19 cellular contexts compared by ENCODE assay signal in genomic region chr10:75179657-75180177, GRCh38. TPM values are rescaled to one million over a fixed set of nuclear protein-coding genes. Genes with fewer than 3 reads are reported as not detected.
A peak's percentile ranks its signal among the peaks of the same experiment; 100 is the strongest.
DNase-seq lines count a peak whose midpoint lies in the region; ATAC-seq and TF ChIP-seq lines count a peak whose summit lies in the region.
"Had no signal": no experiment of that assay in that cellular context is flagged by ENCODE, and none has a peak within 500 bp of the region (broad histone marks: within the 10 kb centered on the region; RNA-seq: fewer than 3 reads in every experiment).

No MANE protein-coding gene starts in this region.

- POLR2A ChIA-PET in activated CD8-positive, alpha-beta T cell treated with anti-CD3 and anti-CD28 coated beads for 36 hours (lab: Charles Lee), result no interaction called here

- H3K27ac ChIP-seq in heart right ventricle (peak overlapping the region in 7 of 10 donors; percentile 31 to 77 (median 54)), ascending aorta (peak overlapping the region; percentile 59 to 60), smooth muscle cell (ENCODE audit: low read depth) (peak overlapping the region; percentile 66)
- H3K27ac ChIP-seq: VCaP had no signal

- ATAC-seq in heart right ventricle (no peak), Right ventricle myocardium superior (ENCODE audit: poor library complexity) (no peak), HG03520 (IDR thresholded peaks at IDR 0.05; ENCODE audit: unreplicated experiment) (no peak), sciatic nerve (no peak)
- no peak for ATAC-seq in activated CD8-positive, alpha-beta T cell treated with anti-CD3 and anti-CD28 coated beads for 36 hours

- no peak overlapping the region for H2AFZ ChIP-seq in smooth muscle cell (ENCODE audit: low read depth)

- peaks cover 26% of the 10 kb centered on the region for H3K36me3 Mint-ChIP-seq in activated CD8-positive, alpha-beta T cell treated with anti-CD3 and anti-CD28 coated beads for 36 hours (ENCODE audit: low read depth)

- peaks cover 0 to 27% (median 20%) of the 10 kb centered on the region in 9 donors for H3K4me1 ChIP-seq in heart right ventricle
- peaks cover 0 to 14% of the 10 kb centered on the region in 2 donors for H3K4me1 ChIP-seq in ascending aorta
- no peaks in the 10 kb centered on the region for H3K4me1 ChIP-seq in smooth muscle cell (ENCODE audit: low read depth)

- no peaks in the 10 kb centered on the region for H3K27me3 ChIP-seq in heart right ventricle
- no peaks in the 10 kb centered on the region for H3K27me3 ChIP-seq in ascending aorta
- H3K27me3 ChIP-seq in smooth muscle cell (ENCODE audit: low read depth), result no peaks in the 10 kb centered on the region
- H3K27me3 ChIP-seq: sigmoid colon had no signal

- peak overlapping the region; percentile 54 for H3K4me2 ChIP-seq in smooth muscle cell

- peaks cover 7% of the 10 kb centered on the region for H3K79me2 ChIP-seq in smooth muscle cell (ENCODE audit: low read depth)

- intact Hi-C loops in heart right ventricle (cut with DNase I), result loop anchor here in 3 of 10 donors (10.0 kb wide), 1 partner anchor 65 kb away; the partner anchor contains the start of gene SAMD8 (in 3 of the 3)
- intact Hi-C loops in Right ventricle myocardium superior (cut with DNase I), result no loop called here
- intact Hi-C loops in activated CD8-positive, alpha-beta T cell treated with anti-CD3 and anti-CD28 coated beads for 36 hours (cut with micrococcal nuclease), result no loop called here
- intact Hi-C loops in ascending aorta (cut with DNase I), result no loop called here
- intact Hi-C loops in sciatic nerve (cut with DNase I), result no loop called here

- H3K4me3 Mint-ChIP-seq in activated CD8-positive, alpha-beta T cell treated with anti-CD3 and anti-CD28 coated beads for 36 hours, result no peak overlapping the region
- H3K4me3 Mint-ChIP-seq: H9, type B pancreatic cell had no signal

- H3K36me3 ChIP-seq in heart right ventricle, result peaks cover 0 to 61% (median 6%) of the 10 kb centered on the region in 9 donors
- H3K36me3 ChIP-seq in ascending aorta, result no peaks in the 10 kb centered on the region
- H3K36me3 ChIP-seq in smooth muscle cell (ENCODE audit: low read depth), result no peaks in the 10 kb centered on the region

- H3K4me1 Mint-ChIP-seq in activated CD8-positive, alpha-beta T cell treated with anti-CD3 and anti-CD28 coated beads for 36 hours (ENCODE audit: low read depth), result peaks cover 37% of the 10 kb centered on the region
- H3K4me1 Mint-ChIP-seq: H9 had no signal

- peak overlapping the region; percentile 69 for H3K27ac Mint-ChIP-seq in activated CD8-positive, alpha-beta T cell treated with anti-CD3 and anti-CD28 coated beads for 36 hours
- H3K27ac Mint-ChIP-seq: type B pancreatic cell had no signal

- peaks cover 35% of the 10 kb centered on the region for H4K20me1 ChIP-seq in smooth muscle cell (ENCODE audit: low read depth)

- no peak for TF ChIP-seq CTCF in heart right ventricle (IDR thresholded peaks at IDR 0.05)
- TF ChIP-seq CTCF in activated CD8-positive, alpha-beta T cell treated with anti-CD3 and anti-CD28 coated beads for 36 hours (IDR thresholded peaks at IDR 0.05), result no peak
- no peak for TF ChIP-seq CTCF in ascending aorta (IDR thresholded peaks at IDR 0.05)
- no peak for TF ChIP-seq CTCF in smooth muscle cell (IDR thresholded peaks at IDR 0.05; ENCODE audit: borderline replicate concordance, insufficient read depth, poor library complexity, severe bottlenecking)

- H3K9me3 ChIP-seq in heart right ventricle (no peaks in the 10 kb centered on the region), ascending aorta (no peaks in the 10 kb centered on the region), smooth muscle cell (replicated peaks; ENCODE audit: low read depth) (no peaks in the 10 kb centered on the region)
- H3K9me3 ChIP-seq: sigmoid colon had no signal

- WGBS in heart right ventricle, 2 donors, result 91 to 100% methylated on average over 1 of the region's 1 CpG
- 69% methylated on average over 1 of the region's 1 CpG for WGBS in smooth muscle cell (ENCODE audit: low lambda C conversion rate)

- H3K27me3 Mint-ChIP-seq in activated CD8-positive, alpha-beta T cell treated with anti-CD3 and anti-CD28 coated beads for 36 hours, result no peaks in the 10 kb centered on the region
- H3K27me3 Mint-ChIP-seq: type B pancreatic cell had no signal

- no peak for DNase-seq in heart right ventricle
- DNase-seq in Right ventricle myocardium superior, result no peak
- no peak for DNase-seq in activated CD8-positive, alpha-beta T cell treated with anti-CD3 and anti-CD28 coated beads for 36 hours
- DNase-seq in ascending aorta (ENCODE audit: low spot score in 2 of 2), result no peak
- DNase-seq in smooth muscle cell (lab: John Stamatoyannopoulos, UW; ENCODE audit: unreplicated experiment), result no peak
- no peak for DNase-seq in GM19240 (ENCODE audit: insufficient read length, low spot score)
- DNase-seq in sciatic nerve (ENCODE audit: low spot score), result no peak
- DNase-seq: amygdala; EL; H9; mammary epithelial cell; NCI-H1092; NCI-H187 treated with DMSO at 0.1 percent for 48 hours; NCI-H69; sigmoid colon; stimulated activated CD4-positive, alpha-beta T cell treated with anti-CD3 and anti-CD28 coated beads, Interleukin-15, amount 100 ng/mL, for 24 hours had no signal

- H3F3A ChIP-seq in smooth muscle cell (ENCODE audit: low read depth), result peaks cover 12% of the 10 kb centered on the region

- H3K9me3 Mint-ChIP-seq in activated CD8-positive, alpha-beta T cell treated with anti-CD3 and anti-CD28 coated beads for 36 hours, result no peaks in the 10 kb centered on the region
- H3K9me3 Mint-ChIP-seq: H9, type B pancreatic cell had no signal

- H3K9ac ChIP-seq in smooth muscle cell (ENCODE audit: low read depth), result no peak overlapping the region

- no peak overlapping the region for H3K4me3 ChIP-seq in heart right ventricle
- no peak overlapping the region for H3K4me3 ChIP-seq in ascending aorta
- H3K4me3 ChIP-seq in smooth muscle cell, result no peak overlapping the region
- H3K4me3 ChIP-seq: sigmoid colon had no signal

- CTCF ChIA-PET in activated CD8-positive, alpha-beta T cell treated with anti-CD3 and anti-CD28 coated beads for 36 hours (lab: Charles Lee), result interaction anchor here (1.0 to 3.4 kb wide), 4 partner anchors 8 to 54 kb away, joined by 3 to 19 read pairs (median 6); no protein-coding TSS in a partner anchor

RNA-seq across cellular contexts. Expression of gene VDAC2, which starts 30.9 kb away (rescaled TPM):
- total RNA-seq in heart right ventricle (100 to 1,000 TPM; 445 to 606 (median 499) TPM), Right ventricle myocardium superior (486 TPM), ascending aorta (14.4 TPM), smooth muscle cell (183 and 189 TPM in 2 replicates), sciatic nerve (120 TPM)
- polyA plus RNA-seq in heart right ventricle (100 to 1,000 TPM; 193 to 457 TPM), smooth muscle cell (207 and 237 TPM in 2 replicates)
- total RNA-seq in activated CD8-positive, alpha-beta T cell treated with anti-CD3 and anti-CD28 coated beads for 36 hours, result 100 to 1,000 TPM; 253 to 263 TPM

RNA-seq across cellular contexts. Expression of gene COMTD1, which starts 56.0 kb away (rescaled TPM):
- 10 to 100 TPM; 16.4 to 51.5 (median 29.4) TPM for total RNA-seq in heart right ventricle
- polyA plus RNA-seq in heart right ventricle, result 100 to 1,000 TPM; 103 to 254 TPM
- total RNA-seq in Right ventricle myocardium superior, result 34.0 TPM
- 10 to 100 TPM; 54.5 to 58.1 TPM for total RNA-seq in activated CD8-positive, alpha-beta T cell treated with anti-CD3 and anti-CD28 coated beads for 36 hours
- total RNA-seq in ascending aorta, result 85.5 TPM
- total RNA-seq in smooth muscle cell, result 9.8 and 18.7 TPM in 2 replicates
- 8.4 and 9.4 TPM in 2 replicates for polyA plus RNA-seq in smooth muscle cell
- total RNA-seq in sciatic nerve, result 13.0 TPM
